Comparison of ENCODE assay signal across 8 cellular contexts in the genomic region with DNA sequence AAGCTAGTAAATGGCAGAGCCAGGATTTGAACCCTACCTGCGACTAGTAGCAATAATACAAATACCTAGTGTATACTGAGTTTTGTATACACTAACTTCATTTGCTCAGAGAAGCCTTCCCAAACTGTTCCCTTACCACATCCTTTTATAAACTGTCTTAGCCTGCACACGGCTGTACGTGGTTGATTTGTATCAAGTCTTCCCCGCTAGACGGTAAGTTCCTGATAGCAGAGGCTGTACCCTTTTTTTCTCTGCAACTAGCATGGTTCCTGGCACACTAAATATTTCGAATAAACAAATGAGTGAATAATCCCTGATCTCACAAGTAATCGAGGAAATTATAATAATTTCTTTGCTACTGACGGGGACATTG. TPM values are rescaled to one million over a fixed set of nuclear protein-coding genes. Genes with fewer than 3 reads are reported as not detected.
DNase-seq lines count a peak whose midpoint lies in the region; ATAC-seq and TF ChIP-seq lines count a peak whose summit lies in the region.

No MANE protein-coding gene starts in this region.

- intact Hi-C loops in activated T-helper 2 cell treated with anti-CD3 and anti-CD28 coated beads, Interferon-gamma antibody, Interleukin-2, Interleukin-4, amounts not matched to agents 10 μg/mL and 5 μg/mL and 100 μg/mL, durations not matched to agents 14 hours and 24 hours and 36 hours (cut with micrococcal nuclease): loop anchor here (2.0 kb wide), 1 partner anchor 28 kb away; no protein-coding TSS in a partner anchor

- H3K36me3 Mint-ChIP-seq in activated T-helper 2 cell treated with anti-CD3 and anti-CD28 coated beads, Interferon-gamma antibody, Interleukin-2, Interleukin-4, amounts not matched to agents 10 μg/mL and 5 μg/mL and 100 μg/mL, durations not matched to agents 14 hours and 24 hours and 36 hours (ENCODE audit: low read depth): peaks cover 23% of the 10 kb centered on the region
- peaks cover 11 to 18% of the 10 kb centered on the region in 2 donors for H3K36me3 Mint-ChIP-seq in stimulated activated naive B cell treated with anti-CD40 and anti-IgM and Interleukin-4, amounts not matched to agents 10 μg/mL and 1 μg/mL and 100 μg/mL, for 72 hours

- H3K27ac Mint-ChIP-seq in activated T-helper 2 cell treated with anti-CD3 and anti-CD28 coated beads, Interferon-gamma antibody, Interleukin-2, Interleukin-4, amounts not matched to agents 10 μg/mL and 5 μg/mL and 100 μg/mL, durations not matched to agents 14 hours and 24 hours and 36 hours: peak overlapping the region; percentile 97
- peak overlapping the region; percentile 99 for H3K27ac Mint-ChIP-seq in stimulated activated naive B cell treated with anti-CD40 and anti-IgM and Interleukin-4, amounts not matched to agents 10 μg/mL and 1 μg/mL and 100 μg/mL, for 72 hours

- H3K4me1 ChIP-seq in iPS-15b (ENCODE audit: control insufficient read depth, insufficient read depth, low read length): no peaks in the 10 kb centered on the region

- H3K9ac ChIP-seq in iPS-15b (ENCODE audit: low read depth, low read length): peak overlapping the region; percentile 61

- peak overlapping the region; percentile 70 for H3K27ac ChIP-seq in HL-60 (replicated peaks)

- H3K9me3 Mint-ChIP-seq in activated T-helper 2 cell treated with anti-CD3 and anti-CD28 coated beads, Interferon-gamma antibody, Interleukin-2, Interleukin-4, amounts not matched to agents 10 μg/mL and 5 μg/mL and 100 μg/mL, durations not matched to agents 14 hours and 24 hours and 36 hours: no peaks in the 10 kb centered on the region
- no peaks in the 10 kb centered on the region for H3K9me3 Mint-ChIP-seq in stimulated activated naive B cell treated with anti-CD40 and anti-IgM and Interleukin-4, amounts not matched to agents 10 μg/mL and 1 μg/mL and 100 μg/mL, for 72 hours

- no peaks in the 10 kb centered on the region for H3K27me3 Mint-ChIP-seq in activated T-helper 2 cell treated with anti-CD3 and anti-CD28 coated beads, Interferon-gamma antibody, Interleukin-2, Interleukin-4, amounts not matched to agents 10 μg/mL and 5 μg/mL and 100 μg/mL, durations not matched to agents 14 hours and 24 hours and 36 hours (ENCODE audit: low read depth)
- H3K27me3 Mint-ChIP-seq in stimulated activated naive B cell treated with anti-CD40 and anti-IgM and Interleukin-4, amounts not matched to agents 10 μg/mL and 1 μg/mL and 100 μg/mL, for 72 hours: no peaks in the 10 kb centered on the region

- no peaks in the 10 kb centered on the region for H3K9me3 ChIP-seq in iPS-15b (ENCODE audit: control insufficient read depth, insufficient read depth, low read length)

- DNase-seq in HL-60 (ENCODE audit: low read depth in 1 of 2, low spot score in 1 of 2) (no peak), NCI-H146 treated with DMSO at 0.1 percent for 48 hours (lab: John Stamatoyannopoulos, UW; ENCODE audit: unreplicated experiment) (no peak), NCI-H1048 (lab: John Stamatoyannopoulos, UW) (no peak)
- DNase-seq in activated T-helper 2 cell treated with anti-CD3 and anti-CD28 coated beads, Interferon-gamma antibody, Interleukin-2, Interleukin-4, amounts not matched to agents 10 μg/mL and 5 μg/mL and 100 μg/mL, durations not matched to agents 14 hours and 24 hours and 36 hours (ENCODE audit: low spot score): no peak
- no peak for DNase-seq in stimulated activated naive B cell treated with anti-CD40 and anti-IgM and Interleukin-4, amounts not matched to agents 10 μg/mL and 1 μg/mL and 100 μg/mL, for 72 hours
- no peak for DNase-seq in stimulated activated CD8-positive, alpha-beta memory T cell treated with anti-CD3 and anti-CD28 coated beads, Interleukin-4, amount 100 ng/mL, for 48 hours

- peaks cover 30% of the 10 kb centered on the region for H3K4me1 Mint-ChIP-seq in activated T-helper 2 cell treated with anti-CD3 and anti-CD28 coated beads, Interferon-gamma antibody, Interleukin-2, Interleukin-4, amounts not matched to agents 10 μg/mL and 5 μg/mL and 100 μg/mL, durations not matched to agents 14 hours and 24 hours and 36 hours (ENCODE audit: low read depth)
- peaks cover 20 to 24% of the 10 kb centered on the region in 2 donors for H3K4me1 Mint-ChIP-seq in stimulated activated naive B cell treated with anti-CD40 and anti-IgM and Interleukin-4, amounts not matched to agents 10 μg/mL and 1 μg/mL and 100 μg/mL, for 72 hours

- TF ChIP-seq CTCF in HL-60 (IDR thresholded peaks at IDR 0.05; ENCODE audit: insufficient read depth, low read length): no peak

- H3K4me3 ChIP-seq in HL-60 (replicated peaks; ENCODE audit: insufficient read depth, low read length): peak overlapping the region; percentile 97
- H3K4me3 ChIP-seq in iPS-15b (ENCODE audit: low read depth, low read length): peak overlapping the region; percentile 92

- peak overlapping the region; percentile 99 for H3K4me3 Mint-ChIP-seq in activated T-helper 2 cell treated with anti-CD3 and anti-CD28 coated beads, Interferon-gamma antibody, Interleukin-2, Interleukin-4, amounts not matched to agents 10 μg/mL and 5 μg/mL and 100 μg/mL, durations not matched to agents 14 hours and 24 hours and 36 hours (ENCODE audit: low read depth)
- H3K4me3 Mint-ChIP-seq in stimulated activated naive B cell treated with anti-CD40 and anti-IgM and Interleukin-4, amounts not matched to agents 10 μg/mL and 1 μg/mL and 100 μg/mL, for 72 hours: peak overlapping the region; percentile 90 to 99

- no peaks in the 10 kb centered on the region for H3K36me3 ChIP-seq in iPS-15b (ENCODE audit: control insufficient read depth, insufficient read depth, low read length)

- no peaks in the 10 kb centered on the region for H3K27me3 ChIP-seq in HL-60 (ENCODE audit: insufficient read depth, poor library complexity, severe bottlenecking)
- no peaks in the 10 kb centered on the region for H3K27me3 ChIP-seq in iPS-15b (ENCODE audit: control insufficient read depth, insufficient read depth, low read length)

- no peak for ATAC-seq in stimulated activated naive B cell treated with anti-CD40 and anti-IgM and Interleukin-4, amounts not matched to agents 10 μg/mL and 1 μg/mL and 100 μg/mL, for 72 hours (replicated peaks)
- no peak for ATAC-seq in GM19455 (IDR thresholded peaks at IDR 0.05; ENCODE audit: unreplicated experiment)

RNA-seq across cellular contexts. Expression of a gene that starts 0.6 kb away (rescaled TPM):
- total RNA-seq in activated T-helper 2 cell treated with anti-CD3 and anti-CD28 coated beads, Interferon-gamma antibody, Interleukin-2, Interleukin-4, amounts not matched to agents 10 μg/mL and 5 μg/mL and 100 μg/mL, durations not matched to agents 14 hours and 24 hours and 36 hours: 103 and 107 TPM in 2 replicates

RNA-seq across cellular contexts. Expression of a gene that starts 55.5 kb away (rescaled TPM):
- 1.2 and 1.7 TPM in 2 replicates for total RNA-seq in activated T-helper 2 cell treated with anti-CD3 and anti-CD28 coated beads, Interferon-gamma antibody, Interleukin-2, Interleukin-4, amounts not matched to agents 10 μg/mL and 5 μg/mL and 100 μg/mL, durations not matched to agents 14 hours and 24 hours and 36 hours

RNA-seq across cellular contexts. Expression of a gene that starts 57.0 kb away (rescaled TPM):
- total RNA-seq in activated T-helper 2 cell treated with anti-CD3 and anti-CD28 coated beads, Interferon-gamma antibody, Interleukin-2, Interleukin-4, amounts not matched to agents 10 μg/mL and 5 μg/mL and 100 μg/mL, durations not matched to agents 14 hours and 24 hours and 36 hours: 4.6 and 4.7 TPM in 2 replicates
